8 cellular contexts compared by ENCODE assay signal in genomic region chr15:63505842-63506222, GRCh38. TPM values are rescaled to one million over a fixed set of nuclear protein-coding genes. Genes with fewer than 3 reads are reported as not detected.
DNase-seq lines count a peak whose midpoint lies in the region; ATAC-seq and TF ChIP-seq lines count a peak whose summit lies in the region.

No MANE protein-coding gene starts in this region.

- no peak for ATAC-seq in GM21825 (IDR thresholded peaks at IDR 0.05; ENCODE audit: unreplicated experiment)

- peak overlapping the region; percentile 77 for H3K4me3 Mint-ChIP-seq in dendritic cell treated with granulocyte-macrophage colony-stimulating factor and Interleukin-4, amounts not matched to agents 40 ng/mL and 50 ng/mL, for 4 days
- H3K4me3 Mint-ChIP-seq in nephron = peak overlapping the region; percentile 89 to 93 (median 91)

- peak overlapping the region; percentile 90 for H3K4me3 ChIP-seq in BLaER1
- peak overlapping the region; percentile 68 for H3K4me3 ChIP-seq in MM.1S (ENCODE audit: low read length)

- peaks cover 13% of the 10 kb centered on the region for H3K36me3 Mint-ChIP-seq in dendritic cell treated with granulocyte-macrophage colony-stimulating factor and Interleukin-4, amounts not matched to agents 40 ng/mL and 50 ng/mL, for 4 days (ENCODE audit: low read depth)
- no peaks in the 10 kb centered on the region for H3K36me3 Mint-ChIP-seq in nephron (ENCODE audit: low read depth)

- no peak overlapping the region for H3K27ac Mint-ChIP-seq in dendritic cell treated with granulocyte-macrophage colony-stimulating factor and Interleukin-4, amounts not matched to agents 40 ng/mL and 50 ng/mL, for 4 days
- peak overlapping the region; percentile 68 to 98 (median 86) for H3K27ac Mint-ChIP-seq in nephron

- H3F3A ChIP-seq in MM.1S (ENCODE audit: insufficient read depth, low read length) = peaks cover 32% of the 10 kb centered on the region

- DNase-seq in MM.1S = no peak
- DNase-seq in dermis blood vessel endothelial cell = no peak
- DNase-seq in kidney tubule cell (ENCODE audit: low spot score) = no peak
- DNase-seq in KG1 (lab: John Stamatoyannopoulos, UW) = no peak

- H3K4me1 Mint-ChIP-seq in dendritic cell treated with granulocyte-macrophage colony-stimulating factor and Interleukin-4, amounts not matched to agents 40 ng/mL and 50 ng/mL, for 4 days (ENCODE audit: low read depth) = peaks cover 66% of the 10 kb centered on the region
- H3K4me1 Mint-ChIP-seq in nephron = peaks cover 79% of the 10 kb centered on the region

- TF ChIP-seq CTCF in MM.1S (IDR thresholded peaks at IDR 0.05; ENCODE audit: low read length) = no peak
- TF ChIP-seq CTCF in nephron (IDR thresholded peaks at IDR 0.05; ENCODE audit: unreplicated experiment in 3 of 3) = no peak

- H2AFZ ChIP-seq in MM.1S (ENCODE audit: low read length) = peak overlapping the region; percentile 18; the same call in 1 of the 2 replicates

- peaks cover 58% of the 10 kb centered on the region for H3K79me2 ChIP-seq in MM.1S (ENCODE audit: low read length)

- no peaks in the 10 kb centered on the region for H3K9me2 ChIP-seq in MM.1S (replicated peaks; ENCODE audit: insufficient read depth, low read length)

- H3K27me3 Mint-ChIP-seq in dendritic cell treated with granulocyte-macrophage colony-stimulating factor and Interleukin-4, amounts not matched to agents 40 ng/mL and 50 ng/mL, for 4 days = no peaks in the 10 kb centered on the region
- H3K27me3 Mint-ChIP-seq in nephron (ENCODE audit: low read depth) = peaks cover 3% of the 10 kb centered on the region

- H3K4me2 ChIP-seq in BLaER1 (peak overlapping the region; percentile 96), MM.1S (ENCODE audit: low read depth, low read length) (peak overlapping the region; percentile 94)

- no peaks in the 10 kb centered on the region for H3K27me3 ChIP-seq in BLaER1
- H3K27me3 ChIP-seq in MM.1S (replicated peaks; ENCODE audit: insufficient read depth, low read length) = no peaks in the 10 kb centered on the region

- no peaks in the 10 kb centered on the region for H3K9me3 Mint-ChIP-seq in dendritic cell treated with granulocyte-macrophage colony-stimulating factor and Interleukin-4, amounts not matched to agents 40 ng/mL and 50 ng/mL, for 4 days
- no peaks in the 10 kb centered on the region for H3K9me3 Mint-ChIP-seq in nephron

- peak overlapping the region; percentile 99 for H3K9ac ChIP-seq in BLaER1
- H3K9ac ChIP-seq in MM.1S (ENCODE audit: low read length) = peak overlapping the region; percentile 80; the same call in 1 of the 2 replicates

- H3K36me3 ChIP-seq in BLaER1 (no peaks in the 10 kb centered on the region), MM.1S (replicated peaks; ENCODE audit: insufficient read depth, low read length) (no peaks in the 10 kb centered on the region)

- intact Hi-C loops in dendritic cell treated with granulocyte-macrophage colony-stimulating factor and Interleukin-4, amounts not matched to agents 40 ng/mL and 50 ng/mL, for 4 days (cut with micrococcal nuclease) = loop anchor here (2.0 to 10.0 kb wide), 3 partner anchors 36 to 221 kb away; no protein-coding TSS in a partner anchor

- H4K20me1 ChIP-seq in BLaER1 = peaks cover 53% of the 10 kb centered on the region
- H4K20me1 ChIP-seq in MM.1S (ENCODE audit: insufficient read depth, low read length) = peaks cover 27% of the 10 kb centered on the region

- H3K9me3 ChIP-seq in BLaER1 = no peaks in the 10 kb centered on the region
- no peaks in the 10 kb centered on the region for H3K9me3 ChIP-seq in MM.1S (replicated peaks; ENCODE audit: insufficient read depth, low read length)

- peaks cover 79% of the 10 kb centered on the region for H3K4me1 ChIP-seq in BLaER1
- peaks cover 44% of the 10 kb centered on the region for H3K4me1 ChIP-seq in MM.1S (ENCODE audit: low read length)

- H3K27ac ChIP-seq in BLaER1 (peak overlapping the region; percentile 98), MM.1S (ENCODE audit: low read length) (peak overlapping the region; percentile 57; the same call in 1 of the 2 replicates)

RNA-seq across cellular contexts. Expression of gene USP3, which starts 1.4 kb away (rescaled TPM):
- total RNA-seq in dermis blood vessel endothelial cell = 39.7 and 47.6 TPM in 2 replicates
